5 cellular contexts compared by ENCODE assay signal in genomic region chr16:48682971-48683370, GRCh38.
"Had no signal": no experiment of that assay in that cellular context is flagged by ENCODE, and none has a peak within 500 bp of the region (broad histone marks: within the 10 kb centered on the region; RNA-seq: fewer than 3 reads in every experiment).

No MANE protein-coding gene starts in this region.

- H3K27ac ChIP-seq: HL-60 had no signal

- DNase-seq: IMR-90 had no signal

- FAIRE-seq: HepG2, HTR-8/SVneo, K562 had no signal

- H3K4me3 ChIP-seq: K562 had no signal
